Comparison of ENCODE assay signal across 9 cellular contexts in the genomic region with DNA sequence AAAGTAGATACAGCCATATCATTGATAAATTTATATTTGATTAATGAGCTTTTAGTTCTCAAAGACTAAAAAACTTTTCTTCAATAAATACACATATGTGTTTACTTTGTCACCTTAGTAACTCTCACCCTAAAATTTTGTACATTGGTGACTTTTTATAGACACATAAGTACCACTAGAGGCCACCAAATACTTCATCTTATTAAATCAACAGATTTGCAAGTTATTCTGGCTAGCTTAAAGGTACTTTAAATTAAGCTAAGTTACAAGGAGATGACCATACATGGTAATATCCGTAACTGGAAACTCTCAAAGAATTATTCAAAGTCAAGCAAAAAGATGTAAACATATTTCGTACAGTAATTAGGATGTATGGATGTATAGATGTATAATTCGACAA.
DNase-seq lines count a peak whose midpoint lies in the region; ATAC-seq, FAIRE-seq and TF ChIP-seq lines count a peak whose summit lies in the region.
"Had no signal": no experiment of that assay in that cellular context is flagged by ENCODE, and none has a peak within 500 bp of the region (broad histone marks: within the 10 kb centered on the region; RNA-seq: fewer than 3 reads in every experiment).

No MANE protein-coding gene starts in this region.

- no peaks in the 10 kb centered on the region for H3K27me3 Mint-ChIP-seq in activated T-cell treated with anti-CD3 and anti-CD28 coated beads, Interleukin-2, amount 50 U/mL, for 4 hours (ENCODE audit: low read depth)
- H3K27me3 Mint-ChIP-seq: stimulated activated naive CD8-positive, alpha-beta T cell treated with anti-CD3 and anti-CD28 coated beads, Interleukin-15, Interleukin-2, amounts not matched to agents 100 ng/mL and 50 ng/mL, for 24 hours had no signal

- H3K36me3 Mint-ChIP-seq in activated T-cell treated with anti-CD3 and anti-CD28 coated beads, Interleukin-2, amount 50 U/mL, for 4 hours (ENCODE audit: insufficient read depth) = peaks cover 2% of the 10 kb centered on the region

- H3K4me3 Mint-ChIP-seq in activated T-cell treated with anti-CD3 and anti-CD28 coated beads, Interleukin-2, amount 50 U/mL, for 4 hours = no peak overlapping the region
- H3K4me3 Mint-ChIP-seq: stimulated activated naive CD8-positive, alpha-beta T cell treated with anti-CD3 and anti-CD28 coated beads, Interleukin-15, Interleukin-2, amounts not matched to agents 100 ng/mL and 50 ng/mL, for 24 hours had no signal

- DNase-seq in A172 (ENCODE audit: low spot score) (peak; percentile 47), GM13977 (ENCODE audit: low spot score) (peak; percentile 10), RCC 7860 (ENCODE audit: low spot score) (peak; percentile 47), fibroblast of mammary gland (ENCODE audit: low read depth) (peak; percentile 59), NCI-H1930 (lab: John Stamatoyannopoulos, UW) (no peak), mucosa of gallbladder (ENCODE audit: low spot score) (no peak)
- no peak for DNase-seq in activated T-cell treated with anti-CD3 and anti-CD28 coated beads, Interleukin-2, amount 50 U/mL, for 4 hours

- in situ Hi-C loops in GM13977 (cut with MboI; ENCODE audit: low pct_unique_long_range_greater_than_20kb, low sequenced_read_pairs, unreplicated experiment) = no loop called here

- H3K9me3 Mint-ChIP-seq in activated T-cell treated with anti-CD3 and anti-CD28 coated beads, Interleukin-2, amount 50 U/mL, for 4 hours = peaks cover 7% of the 10 kb centered on the region

- no peak overlapping the region for H3K4me3 ChIP-seq in fibroblast of mammary gland (ENCODE audit: control insufficient read depth, low read depth, low read length)

- peak; percentile 67 for FAIRE-seq in RCC 7860 (lab: Jason Lieb, UNC)

- H3K4me1 Mint-ChIP-seq in activated T-cell treated with anti-CD3 and anti-CD28 coated beads, Interleukin-2, amount 50 U/mL, for 4 hours (ENCODE audit: low read depth) = no peaks in the 10 kb centered on the region

- no peak for ATAC-seq in activated T-cell treated with anti-CD3 and anti-CD28 coated beads, Interleukin-2, amount 50 U/mL, for 4 hours
- no peak for ATAC-seq in HG03521 (IDR thresholded peaks at IDR 0.05; ENCODE audit: unreplicated experiment)

- TF ChIP-seq CTCF in GM13977 (IDR thresholded peaks at IDR 0.05; ENCODE audit: extremely low read depth, insufficient read depth, missing control alignments) = peak; percentile 25
- TF ChIP-seq CTCF in fibroblast of mammary gland (conservative IDR thresholded peaks at IDR 0.05; ENCODE audit: control insufficient read depth, insufficient read depth, low read depth, low read length) = peak; percentile 29

Comparison
In these comparisons a context has a peak if more than half of its experiments do, and no peak if none do; other contexts are left out.
1. DNase-seq: peak in A172 (single experiment), GM13977 (single experiment), RCC 7860 (single experiment) and fibroblast of mammary gland (single experiment); none in activated T-cell treated with anti-CD3 and anti-CD28 coated beads, Interleukin-2, amount 50 U/mL, for 4 hours (single experiment), NCI-H1930 (0 of 2) and mucosa of gallbladder (single experiment).